ENCODE assay signal across 8 cellular contexts in genomic region chr19:12790628-12791344, GRCh38. TPM values are rescaled to one million over a fixed set of nuclear protein-coding genes. Genes with fewer than 3 reads are reported as not detected.
DNase-seq lines count a peak whose midpoint lies in the region; FAIRE-seq and TF ChIP-seq lines count a peak whose summit lies in the region.

No MANE protein-coding gene starts in this region.

- no peak for TF ChIP-seq RAD21 in liver (IDR thresholded peaks at IDR 0.05)

- no peak for DNase-seq in activated T-cell treated with anti-CD3 and anti-CD28 coated beads, Interleukin-2, amount 50 U/mL, for 24 hours
- DNase-seq in activated T-cell treated with anti-CD3 and anti-CD28 coated beads, Interleukin-2, amount 50 U/mL, for 48 hours = no peak
- DNase-seq in thyroid gland = peak in 1 of 2 donors; percentile 20
- DNase-seq in NCI-H1417 (lab: John Stamatoyannopoulos, UW) = no peak
- no peak for DNase-seq in AML-193 (lab: John Stamatoyannopoulos, UW)
- no peak for DNase-seq in RCC 7860 (ENCODE audit: low spot score)

- peaks cover 31% of the 10 kb centered on the region for H3K36me3 Mint-ChIP-seq in activated T-cell treated with anti-CD3 and anti-CD28 coated beads, Interleukin-2, amount 50 U/mL, for 24 hours (ENCODE audit: low read depth)

- WGBS in adipose tissue, 3 donors = 1 to 3% (median 1%) methylated on average over 22 of the region's 22 CpGs
- WGBS in liver = 1% methylated on average over 22 of the region's 22 CpGs
- 4 to 5% methylated on average over 17 to 22 of the region's 22 CpGs for whole genome bisulfite sequencing in thyroid gland, 2 donors

- H3K9me3 Mint-ChIP-seq in activated T-cell treated with anti-CD3 and anti-CD28 coated beads, Interleukin-2, amount 50 U/mL, for 24 hours = no peaks in the 10 kb centered on the region

- peaks cover 43% of the 10 kb centered on the region for H3K4me1 Mint-ChIP-seq in activated T-cell treated with anti-CD3 and anti-CD28 coated beads, Interleukin-2, amount 50 U/mL, for 24 hours (ENCODE audit: low read depth)

- no peak for TF ChIP-seq POLR2A in thyroid gland (IDR thresholded peaks at IDR 0.05)

- TF ChIP-seq CTCF in liver (IDR thresholded peaks at IDR 0.05; ENCODE audit: low read depth, low read length, missing input control) = no peak
- TF ChIP-seq CTCF in thyroid gland (IDR thresholded peaks at IDR 0.05) = no peak

- peak overlapping the region; percentile 53 to 97 for H3K9ac ChIP-seq in liver (ENCODE audit: low read depth in 1 of 2, low read length in 2 of 2)

- H3K4me1 ChIP-seq in liver (ENCODE audit: control insufficient read depth in 4 of 4, insufficient read depth in 4 of 4, low read length in 3 of 4) (peaks cover 4 to 29% (median 21%) of the 10 kb centered on the region in 4 donors), thyroid gland (peaks cover 42 to 50% of the 10 kb centered on the region in 2 donors)

- H3K9me3 ChIP-seq in liver (ENCODE audit: control insufficient read depth in 4 of 4, low read length in 3 of 4) (no peaks in the 10 kb centered on the region), thyroid gland (no peaks in the 10 kb centered on the region)

- no peaks in the 10 kb centered on the region for H3K27me3 Mint-ChIP-seq in activated T-cell treated with anti-CD3 and anti-CD28 coated beads, Interleukin-2, amount 50 U/mL, for 24 hours

- intact Hi-C loops in thyroid gland (cut with DNase I) = no loop called here

- FAIRE-seq in RCC 7860 (lab: Jason Lieb, UNC) = no peak

- peak overlapping the region; percentile 100 for H3K27ac ChIP-seq in adipose tissue (ENCODE audit: low read depth, low read length)
- peak overlapping the region; percentile 98 to 99 for H3K27ac ChIP-seq in liver (ENCODE audit: low read depth in 1 of 2, low read length in 2 of 2)
- peak overlapping the region; percentile 96 to 99 (median 96) for H3K27ac ChIP-seq in thyroid gland

- H3K27me3 ChIP-seq in liver (ENCODE audit: control insufficient read depth in 4 of 4, insufficient read depth in 4 of 4, low read length in 3 of 4) = no peaks in the 10 kb centered on the region
- no peaks in the 10 kb centered on the region for H3K27me3 ChIP-seq in thyroid gland

- H3K36me3 ChIP-seq in liver (ENCODE audit: control insufficient read depth in 4 of 4, insufficient read depth in 3 of 4, low read depth in 1 of 4, low read length in 3 of 4) (no peaks in the 10 kb centered on the region), thyroid gland (peaks cover 0 to 16% of the 10 kb centered on the region in 2 donors)

- peak overlapping the region; percentile 98 for H3K4me3 Mint-ChIP-seq in activated T-cell treated with anti-CD3 and anti-CD28 coated beads, Interleukin-2, amount 50 U/mL, for 24 hours

- H3K27ac Mint-ChIP-seq in activated T-cell treated with anti-CD3 and anti-CD28 coated beads, Interleukin-2, amount 50 U/mL, for 24 hours = peak overlapping the region; percentile 99

- H3K4me3 ChIP-seq in liver (ENCODE audit: low read depth in 1 of 3, low read length in 3 of 3) (peak overlapping the region; percentile 58 to 82 (median 62)), thyroid gland (replicated peaks in 1 of 3) (peak overlapping the region in 2 of 3 donors; percentile 19 to 90)

TF ChIP-seq in liver, 16 proteins besides CTCF, POLR2A, EP300 and RAD21:
- TF ChIP-seq GABPA (IDR thresholded peaks at IDR 0.05 in 1 of 2, conservative IDR thresholded peaks at IDR 0.05 in 1 of 2) = no peak
- peak; percentile 39 to 47 for TF ChIP-seq RXRA (IDR thresholded peaks at IDR 0.05)
- TF ChIP-seq REST (IDR thresholded peaks at IDR 0.05) = no peak
- TF ChIP-seq NR2F2 (IDR thresholded peaks at IDR 0.05) = peak; percentile 27
- no peak for TF ChIP-seq JUND (IDR thresholded peaks at IDR 0.05)
- no peak for TF ChIP-seq HNF4A (conservative IDR thresholded peaks at IDR 0.05)
- TF ChIP-seq FOXA1 (IDR thresholded peaks at IDR 0.05) = peak; percentile 97
- TF ChIP-seq MAX (IDR thresholded peaks at IDR 0.05) = peak; percentile 95

RNA-seq across cellular contexts. Expression of gene JUNB, which starts 0.5 kb away (rescaled TPM):
- 1,000 to 10,000 TPM in 2 of 3 donors, 100 to 1,000 TPM in 1; 120 to 1,553 (median 1,136) TPM for polyA plus RNA-seq in adipose tissue
- 10 to 100 TPM; 68.6 to 79.2 TPM for total RNA-seq in liver
- polyA plus RNA-seq in liver = 10 to 100 TPM; 32.7 to 44.6 TPM
- total RNA-seq in thyroid gland = 100 to 1,000 TPM; 111 to 393 (median 220) TPM

RNA-seq across cellular contexts. Expression of gene PRDX2, which starts 10.8 kb away (rescaled TPM):
- polyA plus RNA-seq in adipose tissue = 100 to 1,000 TPM; 159 to 386 (median 207) TPM
- 1,000 to 10,000 TPM in 1 of 2 donors, 100 to 1,000 TPM in 1; 222 to 1,737 TPM for total RNA-seq in liver
- polyA plus RNA-seq in liver = 100 to 1,000 TPM; 265 to 301 TPM
- 100 to 1,000 TPM; 166 to 496 (median 328) TPM for total RNA-seq in thyroid gland

RNA-seq across cellular contexts. Expression of gene THSD8, which starts 11.1 kb away (rescaled TPM):
- polyA plus RNA-seq in adipose tissue (1 to 10 TPM in 1 of 3 donors, under 1 TPM in 2; 0.38 to 1.8 (median 0.52) TPM), liver (under 1 TPM; 0.22 to 0.35 TPM)
- total RNA-seq in liver (under 1 TPM in 1 of 2 donors, not detected in 1; 0.33 TPM), thyroid gland (under 1 TPM in 1 of 4 donors, not detected in 3; 0.67 TPM)

RNA-seq across cellular contexts. Expression of gene HOOK2, which starts 15.4 kb away (rescaled TPM):
- polyA plus RNA-seq in adipose tissue (100 to 1,000 TPM in 1 of 3 donors, 10 to 100 TPM in 2; 41.1 to 210 (median 57.2) TPM), liver (10 to 100 TPM; 12.9 to 17.0 TPM)
- total RNA-seq in liver (10 to 100 TPM; 11.3 to 36.4 TPM), thyroid gland (100 to 1,000 TPM; 128 to 145 (median 136) TPM)

RNA-seq across cellular contexts. Expression of gene RNASEH2A, which starts 15.6 kb away (rescaled TPM):
- polyA plus RNA-seq in adipose tissue (1 to 10 TPM; 3.3 to 6.4 (median 5.6) TPM), liver (1 to 10 TPM; 2.3 to 4.6 TPM)
- total RNA-seq in liver (10 to 100 TPM in 1 of 2 donors, 1 to 10 TPM in 1; 1.8 to 17.5 TPM), thyroid gland (10 to 100 TPM in 1 of 4 donors, 1 to 10 TPM in 3; 1.5 to 11.8 (median 5.4) TPM)
